Comparison of ENCODE assay signal across 10 cellular contexts in genomic region chr7:106552645-106553445, GRCh38.
DNase-seq lines count a peak whose midpoint lies in the region; ATAC-seq and TF ChIP-seq lines count a peak whose summit lies in the region.
"Had no signal": no experiment of that assay in that cellular context is flagged by ENCODE, and none has a peak within 500 bp of the region (broad histone marks: within the 10 kb centered on the region; RNA-seq: fewer than 3 reads in every experiment).

No MANE protein-coding gene starts in this region.

- peak overlapping the region; percentile 35 for H3K4me2 ChIP-seq in OCI-LY7 (ENCODE audit: low read length)
- no peak overlapping the region for H3K4me2 ChIP-seq in SK-N-SH

- H3K9me3 Mint-ChIP-seq in activated CD4-positive, alpha-beta memory T cell treated with anti-CD3 and anti-CD28 coated beads, Interleukin-2, amount 10 ng/mL, durations not matched to agents 7 days and 5 days = peaks cover 12% of the 10 kb centered on the region

- TF ChIP-seq CTCF in OCI-LY7 (conservative IDR thresholded peaks at IDR 0.05; ENCODE audit: low read length) (no peak), SK-N-SH (IDR thresholded peaks at IDR 0.05) (no peak)

- BruUV-seq in OCI-LY7 (replicated peaks; lab: Mats Ljungman, UMichigan) = no TSS peak

- H3K9me3 ChIP-seq in OCI-LY7 (ENCODE audit: low read length) = no peaks in the 10 kb centered on the region
- no peaks in the 10 kb centered on the region for H3K9me3 ChIP-seq in SK-N-SH

- 77% methylated on average over 5 of the region's 5 CpGs for WGBS in SK-N-SH (ENCODE audit: low lambda C conversion rate)

- no peak overlapping the region for H3K9ac ChIP-seq in SK-N-SH

- ATAC-seq in GM19351 (IDR thresholded peaks at IDR 0.05; ENCODE audit: unreplicated experiment) = peak; percentile 97
- peak; percentile 98 for ATAC-seq in HG03039 (IDR thresholded peaks at IDR 0.05; ENCODE audit: unreplicated experiment)

- CTCF ChIA-PET in OCI-LY7 (lab: Charles Lee; ENCODE audit: unreplicated experiment) = interaction anchor here (0.5 kb wide), 1 partner anchor 107 kb away, joined by 3 read pairs; no protein-coding TSS in a partner anchor
- CTCF ChIA-PET in activated CD4-positive, alpha-beta memory T cell treated with anti-CD3 and anti-CD28 coated beads, Interleukin-2, amount 10 ng/mL, durations not matched to agents 7 days and 5 days (lab: Charles Lee) = no interaction called here
- CTCF ChIA-PET in SK-N-SH (lab: Yijun Ruan, JAX) = interaction anchor here (1.4 kb wide), 1 partner anchor 10 kb away, joined by 7 read pairs; no protein-coding TSS in a partner anchor

- H3K27me3 Mint-ChIP-seq in activated CD4-positive, alpha-beta memory T cell treated with anti-CD3 and anti-CD28 coated beads, Interleukin-2, amount 10 ng/mL, durations not matched to agents 7 days and 5 days = peaks cover 16% of the 10 kb centered on the region

- H4K20me1 ChIP-seq in OCI-LY7 (ENCODE audit: insufficient read depth, low read length) (no peaks in the 10 kb centered on the region), SK-N-SH (ENCODE audit: insufficient read depth) (no peaks in the 10 kb centered on the region)

- no peak overlapping the region for H3K4me3 Mint-ChIP-seq in activated CD4-positive, alpha-beta memory T cell treated with anti-CD3 and anti-CD28 coated beads, Interleukin-2, amount 10 ng/mL, durations not matched to agents 7 days and 5 days

- POLR2A ChIA-PET in OCI-LY7 (lab: Charles Lee) (interaction anchor here (0.6 to 1.8 kb wide), 5 partner anchors 9 to 46 kb away, joined by 3 to 6 read pairs (median 4); no protein-coding TSS in a partner anchor), SK-N-SH (lab: Yijun Ruan, JAX) (no interaction called here)
- POLR2A ChIA-PET in activated CD4-positive, alpha-beta memory T cell treated with anti-CD3 and anti-CD28 coated beads, Interleukin-2, amount 10 ng/mL, durations not matched to agents 7 days and 5 days (lab: Charles Lee) = no interaction called here

- H3K9me2 ChIP-seq in OCI-LY7 (ENCODE audit: insufficient read depth, low read length) (no peaks in the 10 kb centered on the region), SK-N-SH (0 out of 2 replicates have a peak, but pooled peaks cover 5% of the 10 kb centered on the region)

- H3K4me1 Mint-ChIP-seq in activated CD4-positive, alpha-beta memory T cell treated with anti-CD3 and anti-CD28 coated beads, Interleukin-2, amount 10 ng/mL, durations not matched to agents 7 days and 5 days = no peaks in the 10 kb centered on the region

- TF ChIP-seq EP300 in SK-N-SH (IDR thresholded peaks at IDR 0.05; ENCODE audit: borderline replicate concordance in 1 of 2, low read depth in 1 of 2, low read length in 1 of 2) = no peak

- H3K79me2 ChIP-seq in OCI-LY7 (ENCODE audit: insufficient read depth, low read depth, low read length) (no peaks in the 10 kb centered on the region), SK-N-SH (ENCODE audit: insufficient read depth) (no peaks in the 10 kb centered on the region)

- H3F3A ChIP-seq in SK-N-SH (replicated peaks; ENCODE audit: insufficient read depth) = no peaks in the 10 kb centered on the region

- DNase-seq in CD1c-positive myeloid dendritic cell (ENCODE audit: extremely low spot score) (peak; percentile 94), OCI-LY7 (ENCODE audit: low spot score) (peak; percentile 48), SK-N-SH (no peak), T1000 (lab: John Stamatoyannopoulos, UW) (no peak)
- no peak for DNase-seq in activated CD4-positive, alpha-beta memory T cell treated with anti-CD3 and anti-CD28 coated beads, Interleukin-2, amount 10 ng/mL, durations not matched to agents 7 days and 5 days
- no peak for DNase-seq in stimulated activated naive CD4-positive, alpha-beta T cell treated with Interleukin-2 at 50 U/mL for 16 hours (lab: John Stamatoyannopoulos, UW)
- DNase-seq: activated naive CD4-positive, alpha-beta T cell treated with anti-CD3 and anti-CD28 coated beads, Interleukin-2, amount 50 U/mL, for 16 hours had no signal

- intact Hi-C loops in OCI-LY7 (cut with micrococcal nuclease; ENCODE audit: unreplicated experiment) = no loop called here

- peaks cover 10% of the 10 kb centered on the region for H3K4me1 ChIP-seq in OCI-LY7 (ENCODE audit: insufficient read depth, low read length, poor library complexity, severe bottlenecking)
- no peaks in the 10 kb centered on the region for H3K4me1 ChIP-seq in SK-N-SH (ENCODE audit: control insufficient read depth in 1 of 2, insufficient read depth in 2 of 2, low read depth in 1 of 2, low read length in 1 of 2)

- H3K27ac Mint-ChIP-seq in activated CD4-positive, alpha-beta memory T cell treated with anti-CD3 and anti-CD28 coated beads, Interleukin-2, amount 10 ng/mL, durations not matched to agents 7 days and 5 days = no peak overlapping the region

- H3K27me3 ChIP-seq in SK-N-SH (ENCODE audit: insufficient read depth) = no peaks in the 10 kb centered on the region

- H3K4me3 ChIP-seq in OCI-LY7 (ENCODE audit: low read depth, low read length, poor library complexity, severe bottlenecking) (no peak overlapping the region), SK-N-SH (ENCODE audit: low read depth in 2 of 2, low read length in 1 of 2) (no peak overlapping the region)

- no peaks in the 10 kb centered on the region for H3K36me3 ChIP-seq in OCI-LY7 (ENCODE audit: insufficient read depth, low read length)
- H3K36me3 ChIP-seq in SK-N-SH (replicated peaks in 1 of 2; ENCODE audit: control insufficient read depth in 1 of 2, insufficient read depth in 2 of 2, low read length in 1 of 2) = no peaks in the 10 kb centered on the region

- H2AFZ ChIP-seq in OCI-LY7 (ENCODE audit: low read length) = no peak overlapping the region
- H2AFZ ChIP-seq in SK-N-SH (ENCODE audit: low read depth) = no peak overlapping the region

- H3K27ac ChIP-seq in OCI-LY7 (ENCODE audit: low read depth, low read length, poor library complexity, severe bottlenecking) (no peak overlapping the region), SK-N-SH (ENCODE audit: low read depth in 2 of 2, low read length in 1 of 2) (no peak overlapping the region)
- H3K27ac ChIP-seq: C4-2B had no signal

- no peaks in the 10 kb centered on the region for H3K36me3 Mint-ChIP-seq in activated CD4-positive, alpha-beta memory T cell treated with anti-CD3 and anti-CD28 coated beads, Interleukin-2, amount 10 ng/mL, durations not matched to agents 7 days and 5 days (ENCODE audit: low read depth)

- no peak for TF ChIP-seq RAD21 in SK-N-SH (IDR thresholded peaks at IDR 0.05; ENCODE audit: low read length)

TF ChIP-seq in SK-N-SH, 30 proteins besides CTCF, POLR2A, EP300 and RAD21:
- no peak for TF ChIP-seq USF2 (IDR thresholded peaks at IDR 0.05; ENCODE audit: borderline replicate concordance, low read depth, low read length)
- TF ChIP-seq POLR2AphosphoS5 (IDR thresholded peaks at IDR 0.05; ENCODE audit: low read depth, low read length) = no peak
- no peak for TF ChIP-seq SMC3 (IDR thresholded peaks at IDR 0.05; ENCODE audit: low read depth, low read length)
- no peak for TF ChIP-seq ELF1 (IDR thresholded peaks at IDR 0.05)
- no peak for TF ChIP-seq SIN3A (IDR thresholded peaks at IDR 0.05; ENCODE audit: borderline replicate concordance, low read depth, low read length)
- no peak for TF ChIP-seq TCF12 (IDR thresholded peaks at IDR 0.05)
- TF ChIP-seq IRF3 (IDR thresholded peaks at IDR 0.05; ENCODE audit: low read depth, low read length) = no peak
- TF ChIP-seq MXI1 (IDR thresholded peaks at IDR 0.05; ENCODE audit: low read depth, low read length) = no peak
- no peak for TF ChIP-seq FOXJ3 (CRISPR knock-in tag; IDR thresholded peaks at IDR 0.05)
- no peak for TF ChIP-seq EZH2phosphoT487 (IDR thresholded peaks at IDR 0.05; ENCODE audit: borderline replicate concordance, low read depth)
- TF ChIP-seq NFIC (IDR thresholded peaks at IDR 0.05; ENCODE audit: borderline replicate concordance) = no peak
- no peak for TF ChIP-seq MAX (IDR thresholded peaks at IDR 0.05; ENCODE audit: low read depth)
- TF ChIP-seq JUND (IDR thresholded peaks at IDR 0.05) = no peak

Comparison
In these comparisons a context has a peak if more than half of its experiments do, and no peak if none do; other contexts are left out.
1. DNase-seq: peak in CD1c-positive myeloid dendritic cell (single experiment) and OCI-LY7 (single experiment); none in activated CD4-positive, alpha-beta memory T cell treated with anti-CD3 and anti-CD28 coated beads, Interleukin-2, amount 10 ng/mL, durations not matched to agents 7 days and 5 days (single experiment), SK-N-SH (single experiment), T1000 (single experiment) and stimulated activated naive CD4-positive, alpha-beta T cell treated with Interleukin-2 at 50 U/mL for 16 hours (single experiment).